Comparison of ENCODE assay signal across 8 cellular contexts in the genomic region with DNA sequence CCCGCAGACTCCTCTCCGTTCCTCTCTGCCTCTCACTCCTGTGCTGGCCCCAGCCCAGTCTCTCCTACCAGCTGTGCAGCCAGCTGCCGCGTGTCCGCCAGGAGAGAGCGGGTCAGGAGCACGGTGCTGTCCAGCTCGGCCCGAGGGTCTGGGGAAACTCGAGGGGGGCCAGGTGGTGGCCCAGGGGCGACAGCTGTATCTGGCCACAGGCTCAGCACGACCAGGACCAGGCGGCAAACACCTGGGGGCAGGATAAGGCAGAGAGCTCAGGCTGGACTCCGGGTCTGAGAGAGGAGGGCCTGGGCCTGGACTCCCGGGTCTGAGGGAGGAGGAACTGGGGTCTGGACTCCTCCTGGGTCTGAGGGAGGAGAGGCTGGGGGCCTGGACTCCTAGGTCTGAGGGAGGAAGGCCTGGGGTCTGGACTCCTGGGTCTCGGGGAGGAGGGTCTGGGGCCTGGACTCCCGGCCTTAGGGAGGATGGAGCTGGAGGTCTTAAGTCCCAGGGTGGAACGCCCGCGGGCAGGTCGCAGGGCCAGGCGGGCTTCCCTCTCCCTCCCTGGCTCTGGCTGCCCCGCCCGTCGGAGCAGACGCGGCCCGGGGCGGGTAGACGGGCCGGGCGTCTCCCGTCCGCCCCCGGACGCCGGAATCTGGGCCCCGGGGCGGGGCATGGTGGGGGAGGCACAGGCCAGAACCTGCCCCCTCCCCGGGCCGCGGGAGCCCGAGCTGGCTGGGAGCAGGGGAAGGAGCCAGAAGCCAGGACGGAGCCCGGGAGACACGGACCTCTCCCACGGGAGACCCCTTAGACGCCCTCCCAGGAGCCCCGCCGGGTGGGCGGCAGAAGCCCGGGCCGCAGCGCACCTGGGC. TPM values are rescaled to one million over a fixed set of nuclear protein-coding genes. Genes with fewer than 3 reads are reported as not detected.
DNase-seq lines count a peak whose midpoint lies in the region; ATAC-seq and TF ChIP-seq lines count a peak whose summit lies in the region.

No MANE protein-coding gene starts in this region.

- CTCF ChIA-PET in activated CD4-positive, alpha-beta memory T cell treated with anti-CD3 and anti-CD28 coated beads for 36 hours (lab: Charles Lee), result interaction anchor here (0.9 to 1.0 kb wide), 2 partner anchors 11 to 67 kb away, joined by 3 to 4 read pairs; no protein-coding TSS in a partner anchor
- CTCF ChIA-PET in activated CD4-positive, alpha-beta memory T cell treated with anti-CD3 and anti-CD28 coated beads, Interleukin-2, amount 10 ng/mL, durations not matched to agents 7 days and 5 days (lab: Charles Lee), result interaction anchor here (0.6 to 1.3 kb wide), 2 partner anchors 12 to 13 kb away, joined by 3 read pairs; no protein-coding TSS in a partner anchor
- CTCF ChIA-PET in T-cell (lab: Charles Lee), result interaction anchor here in 1 of 2 donors (0.6 kb wide), 1 partner anchor 93 kb away, joined by 3 read pairs; no protein-coding TSS in a partner anchor
- CTCF ChIA-PET in CD8-positive, alpha-beta T cell (lab: Charles Lee), result interaction anchor here (1.5 kb wide), 1 partner anchor 227 kb away, joined by 6 read pairs; no protein-coding TSS in a partner anchor

- no peaks in the 10 kb centered on the region for H3K9me3 Mint-ChIP-seq in activated CD4-positive, alpha-beta memory T cell treated with anti-CD3 and anti-CD28 coated beads for 36 hours
- no peaks in the 10 kb centered on the region for H3K9me3 Mint-ChIP-seq in activated CD4-positive, alpha-beta memory T cell treated with anti-CD3 and anti-CD28 coated beads, Interleukin-2, amount 10 ng/mL, durations not matched to agents 7 days and 5 days
- no peaks in the 10 kb centered on the region for H3K9me3 Mint-ChIP-seq in T-cell
- no peaks in the 10 kb centered on the region for H3K9me3 Mint-ChIP-seq in stimulated activated memory B cell treated with anti-CD40 and anti-IgM and Interleukin-4, amounts not matched to agents 10 μg/mL and 1 μg/mL and 100 μg/mL, for 72 hours
- H3K9me3 Mint-ChIP-seq in CD8-positive, alpha-beta T cell, result no peaks in the 10 kb centered on the region

- H3K27ac Mint-ChIP-seq in activated CD4-positive, alpha-beta memory T cell treated with anti-CD3 and anti-CD28 coated beads for 36 hours, result no peak overlapping the region
- H3K27ac Mint-ChIP-seq in activated CD4-positive, alpha-beta memory T cell treated with anti-CD3 and anti-CD28 coated beads, Interleukin-2, amount 10 ng/mL, durations not matched to agents 7 days and 5 days, result no peak overlapping the region
- no peak overlapping the region for H3K27ac Mint-ChIP-seq in T-cell
- H3K27ac Mint-ChIP-seq in stimulated activated memory B cell treated with anti-CD40 and anti-IgM and Interleukin-4, amounts not matched to agents 10 μg/mL and 1 μg/mL and 100 μg/mL, for 72 hours, result no peak overlapping the region
- H3K27ac Mint-ChIP-seq in CD8-positive, alpha-beta T cell, result no peak overlapping the region

- no peak overlapping the region for H3K27ac ChIP-seq in CD8-positive, alpha-beta T cell (ENCODE audit: low read depth, low read length)

- intact Hi-C loops in activated CD4-positive, alpha-beta memory T cell treated with anti-CD3 and anti-CD28 coated beads for 36 hours (cut with micrococcal nuclease), result no loop called here
- intact Hi-C loops in left cardiac atrium (cut with DNase I), result no loop called here
- intact Hi-C loops in CD8-positive, alpha-beta T cell (cut with DNase I, micrococcal nuclease), result no loop called here

- no peak overlapping the region for H3K4me3 Mint-ChIP-seq in activated CD4-positive, alpha-beta memory T cell treated with anti-CD3 and anti-CD28 coated beads for 36 hours
- H3K4me3 Mint-ChIP-seq in activated CD4-positive, alpha-beta memory T cell treated with anti-CD3 and anti-CD28 coated beads, Interleukin-2, amount 10 ng/mL, durations not matched to agents 7 days and 5 days, result no peak overlapping the region
- peak overlapping the region in 1 of 3 donors; percentile 46 for H3K4me3 Mint-ChIP-seq in T-cell
- peak overlapping the region; percentile 42 for H3K4me3 Mint-ChIP-seq in stimulated activated memory B cell treated with anti-CD40 and anti-IgM and Interleukin-4, amounts not matched to agents 10 μg/mL and 1 μg/mL and 100 μg/mL, for 72 hours
- no peak overlapping the region for H3K4me3 Mint-ChIP-seq in CD8-positive, alpha-beta T cell

- H3K36me3 Mint-ChIP-seq in activated CD4-positive, alpha-beta memory T cell treated with anti-CD3 and anti-CD28 coated beads for 36 hours, result no peaks in the 10 kb centered on the region
- H3K36me3 Mint-ChIP-seq in activated CD4-positive, alpha-beta memory T cell treated with anti-CD3 and anti-CD28 coated beads, Interleukin-2, amount 10 ng/mL, durations not matched to agents 7 days and 5 days (ENCODE audit: low read depth), result no peaks in the 10 kb centered on the region
- H3K36me3 Mint-ChIP-seq in T-cell, result no peaks in the 10 kb centered on the region
- H3K36me3 Mint-ChIP-seq in stimulated activated memory B cell treated with anti-CD40 and anti-IgM and Interleukin-4, amounts not matched to agents 10 μg/mL and 1 μg/mL and 100 μg/mL, for 72 hours, result no peaks in the 10 kb centered on the region
- H3K36me3 Mint-ChIP-seq in CD8-positive, alpha-beta T cell, result no peaks in the 10 kb centered on the region

- peak; percentile 34 for DNase-seq in activated CD4-positive, alpha-beta memory T cell treated with anti-CD3 and anti-CD28 coated beads for 36 hours
- no peak for DNase-seq in activated CD4-positive, alpha-beta memory T cell treated with anti-CD3 and anti-CD28 coated beads, Interleukin-2, amount 10 ng/mL, durations not matched to agents 7 days and 5 days
- no peak for DNase-seq in T-cell
- no peak for DNase-seq in left cardiac atrium
- DNase-seq in CD8-positive, alpha-beta T cell, result no peak
- no peak for DNase-seq in mucosa of gallbladder (ENCODE audit: low spot score)

- peaks cover 31% of the 10 kb centered on the region for H3K27me3 ChIP-seq in CD8-positive, alpha-beta T cell (ENCODE audit: insufficient read depth, low read length)

- peak in 3 of 4 experiments; percentile 31 to 54 (median 37) for ATAC-seq in T-cell (replicated peaks in 1 of 4)
- ATAC-seq in left cardiac atrium, result peak; percentile 41 to 83
- peak; percentile 59 for ATAC-seq in stimulated activated memory B cell treated with anti-CD40 and anti-IgM and Interleukin-4, amounts not matched to agents 10 μg/mL and 1 μg/mL and 100 μg/mL, for 72 hours
- ATAC-seq in HG02840 (IDR thresholded peaks at IDR 0.05; ENCODE audit: low FRiP score, unreplicated experiment), result no peak
- no peak for ATAC-seq in CD8-positive, alpha-beta T cell

- POLR2A ChIA-PET in activated CD4-positive, alpha-beta memory T cell treated with anti-CD3 and anti-CD28 coated beads for 36 hours (lab: Charles Lee), result interaction anchor here (1.4 kb wide), 1 partner anchor 15 kb away, joined by 8 read pairs; the partner anchor contains the start of gene TMEM238
- POLR2A ChIA-PET in activated CD4-positive, alpha-beta memory T cell treated with anti-CD3 and anti-CD28 coated beads, Interleukin-2, amount 10 ng/mL, durations not matched to agents 7 days and 5 days (lab: Charles Lee), result interaction anchor here (1.2 to 2.0 kb wide), 3 partner anchors 15 to 38 kb away, joined by 3 to 8 read pairs (median 5); partner anchors contain the start of genes KMT5C and TMEM238
- POLR2A ChIA-PET in T-cell (lab: Charles Lee), result interaction anchor here in 1 of 2 donors (0.6 kb wide), 1 partner anchor 36 kb away, joined by 3 read pairs; no protein-coding TSS in a partner anchor
- POLR2A ChIA-PET in CD8-positive, alpha-beta T cell (lab: Charles Lee), result no interaction called here

- peaks cover 40% of the 10 kb centered on the region for H3K27me3 Mint-ChIP-seq in activated CD4-positive, alpha-beta memory T cell treated with anti-CD3 and anti-CD28 coated beads for 36 hours
- peaks cover 43% of the 10 kb centered on the region for H3K27me3 Mint-ChIP-seq in activated CD4-positive, alpha-beta memory T cell treated with anti-CD3 and anti-CD28 coated beads, Interleukin-2, amount 10 ng/mL, durations not matched to agents 7 days and 5 days
- H3K27me3 Mint-ChIP-seq in T-cell, result peaks cover 26 to 44% of the 10 kb centered on the region in 2 donors
- H3K27me3 Mint-ChIP-seq in stimulated activated memory B cell treated with anti-CD40 and anti-IgM and Interleukin-4, amounts not matched to agents 10 μg/mL and 1 μg/mL and 100 μg/mL, for 72 hours, result peaks cover 91% of the 10 kb centered on the region
- H3K27me3 Mint-ChIP-seq in CD8-positive, alpha-beta T cell (ENCODE audit: low read depth), result peaks cover 31% of the 10 kb centered on the region

- no peak for TF ChIP-seq CTCF in CD8-positive, alpha-beta T cell (IDR thresholded peaks at IDR 0.05)

- H3K36me3 ChIP-seq in CD8-positive, alpha-beta T cell (ENCODE audit: insufficient read depth, low read length), result no peaks in the 10 kb centered on the region

- H3K4me3 ChIP-seq in CD8-positive, alpha-beta T cell (ENCODE audit: low read depth, low read length), result no peak overlapping the region

- H3K4me1 Mint-ChIP-seq in activated CD4-positive, alpha-beta memory T cell treated with anti-CD3 and anti-CD28 coated beads for 36 hours (ENCODE audit: low read depth), result peaks cover 6% of the 10 kb centered on the region
- H3K4me1 Mint-ChIP-seq in activated CD4-positive, alpha-beta memory T cell treated with anti-CD3 and anti-CD28 coated beads, Interleukin-2, amount 10 ng/mL, durations not matched to agents 7 days and 5 days, result peaks cover 4% of the 10 kb centered on the region
- H3K4me1 Mint-ChIP-seq in T-cell, result peaks cover 9 to 16% (median 14%) of the 10 kb centered on the region in 3 donors
- H3K4me1 Mint-ChIP-seq in stimulated activated memory B cell treated with anti-CD40 and anti-IgM and Interleukin-4, amounts not matched to agents 10 μg/mL and 1 μg/mL and 100 μg/mL, for 72 hours, result peaks cover 17% of the 10 kb centered on the region
- H3K4me1 Mint-ChIP-seq in CD8-positive, alpha-beta T cell (ENCODE audit: low read depth), result peaks cover 10% of the 10 kb centered on the region

- no peaks in the 10 kb centered on the region for H3K9me3 ChIP-seq in CD8-positive, alpha-beta T cell (ENCODE audit: low read length)

- peaks cover 5% of the 10 kb centered on the region for H3K4me1 ChIP-seq in CD8-positive, alpha-beta T cell (ENCODE audit: insufficient read depth, low read length)

RNA-seq across cellular contexts. Expression of gene IL11, which starts 1.3 kb away (rescaled TPM):
- under 1 TPM; 0.17 to 0.39 TPM for total RNA-seq in activated CD4-positive, alpha-beta memory T cell treated with anti-CD3 and anti-CD28 coated beads for 36 hours
- under 1 TPM in 1 of 2 experiments, not detected in 1; 0.48 TPM for total RNA-seq in activated CD4-positive, alpha-beta memory T cell treated with anti-CD3 and anti-CD28 coated beads, Interleukin-2, amount 10 ng/mL, durations not matched to agents 7 days and 5 days
- total RNA-seq in T-cell (under 1 TPM in 2 of 5 donors, not detected in 3; 0.53 to 0.96 TPM), left cardiac atrium (not detected), mucosa of gallbladder (0.69 TPM)
- total RNA-seq in CD8-positive, alpha-beta T cell, result 1 to 10 TPM in 1 of 2 experiments, under 1 TPM in 1; 0.28 to 1.0 TPM

RNA-seq across cellular contexts. Expression of gene GARIN5B, which starts 5.9 kb away (rescaled TPM):
- total RNA-seq in activated CD4-positive, alpha-beta memory T cell treated with anti-CD3 and anti-CD28 coated beads for 36 hours, result not detected
- total RNA-seq in activated CD4-positive, alpha-beta memory T cell treated with anti-CD3 and anti-CD28 coated beads, Interleukin-2, amount 10 ng/mL, durations not matched to agents 7 days and 5 days, result not detected
- total RNA-seq in T-cell (not detected), left cardiac atrium (not detected), mucosa of gallbladder (not detected)
- total RNA-seq in CD8-positive, alpha-beta T cell, result not detected

RNA-seq across cellular contexts. Expression of gene TMEM190, which starts 7.7 kb away (rescaled TPM):
- total RNA-seq in activated CD4-positive, alpha-beta memory T cell treated with anti-CD3 and anti-CD28 coated beads for 36 hours, result not detected
- total RNA-seq in activated CD4-positive, alpha-beta memory T cell treated with anti-CD3 and anti-CD28 coated beads, Interleukin-2, amount 10 ng/mL, durations not matched to agents 7 days and 5 days, result not detected
- total RNA-seq in T-cell, result not detected
- not detected for total RNA-seq in left cardiac atrium
- not detected for total RNA-seq in CD8-positive, alpha-beta T cell
- not detected for total RNA-seq in mucosa of gallbladder

RNA-seq across cellular contexts. Expression of gene COX6B2, which starts 14.4 kb away (rescaled TPM):
- under 1 TPM; 0.15 to 0.81 TPM for total RNA-seq in activated CD4-positive, alpha-beta memory T cell treated with anti-CD3 and anti-CD28 coated beads for 36 hours
- 1 to 10 TPM in 1 of 2 experiments, under 1 TPM in 1; 0.83 to 2.0 TPM for total RNA-seq in activated CD4-positive, alpha-beta memory T cell treated with anti-CD3 and anti-CD28 coated beads, Interleukin-2, amount 10 ng/mL, durations not matched to agents 7 days and 5 days
- total RNA-seq in T-cell (under 1 TPM in 2 of 5 donors, not detected in 3; 0.12 to 0.51 TPM), left cardiac atrium (not detected), mucosa of gallbladder (not detected)
- under 1 TPM; 0.28 to 0.43 TPM for total RNA-seq in CD8-positive, alpha-beta T cell

RNA-seq across cellular contexts. Expression of gene TMEM238, which starts 15.2 kb away (rescaled TPM):
- 1 to 10 TPM; 6.3 to 7.0 TPM for total RNA-seq in activated CD4-positive, alpha-beta memory T cell treated with anti-CD3 and anti-CD28 coated beads for 36 hours
- total RNA-seq in activated CD4-positive, alpha-beta memory T cell treated with anti-CD3 and anti-CD28 coated beads, Interleukin-2, amount 10 ng/mL, durations not matched to agents 7 days and 5 days, result 10 to 100 TPM; 19.2 to 19.3 TPM
- total RNA-seq in T-cell (10 to 100 TPM; 10.8 to 23.2 (median 20.0) TPM), left cardiac atrium (under 1 TPM; 0.84 to 0.97 TPM), mucosa of gallbladder (39.9 TPM)
- 10 to 100 TPM; 12.9 to 13.4 TPM for total RNA-seq in CD8-positive, alpha-beta T cell

Comparison
In these comparisons a context has a peak if more than half of its experiments do, and no peak if none do; other contexts are left out.
1. ATAC-seq: peak in T-cell (3 of 4), left cardiac atrium (2 of 2) and stimulated activated memory B cell treated with anti-CD40 and anti-IgM and Interleukin-4, amounts not matched to agents 10 μg/mL and 1 μg/mL and 100 μg/mL, for 72 hours (single experiment); none in HG02840 (single experiment) and CD8-positive, alpha-beta T cell (single experiment).